Comparison of ENCODE assay signal across 34 cellular contexts in genomic region chr4:184657144-184657543, GRCh38.
"Had no signal": no experiment of that assay in that cellular context is flagged by ENCODE, and none has a peak within 500 bp of the region (broad histone marks: within the 10 kb centered on the region; RNA-seq: fewer than 3 reads in every experiment).

No MANE protein-coding gene starts in this region.

- H3K4me3 ChIP-seq: adrenal gland, body of pancreas, dorsolateral prefrontal cortex, right atrium auricular region, smooth muscle cell, uterus had no signal

- DNase-seq: activated CD4-positive, alpha-beta T cell treated with anti-CD3 and anti-CD28 coated beads for 48 hours; activated CD4-positive, alpha-beta T cell treated with anti-CD3 and anti-CD28 coated beads, Interleukin-2, amount 50 U/mL, for 48 hours; activated CD8-positive, alpha-beta memory T cell treated with anti-CD3 and anti-CD28 coated beads for 24 hours; activated effector memory CD4-positive, alpha-beta T cell treated with Interleukin-2 at 50 U/mL for 16 hours; activated naive CD4-positive, alpha-beta T cell treated with anti-CD3 and anti-CD28 coated beads for 36 hours; activated naive CD8-positive, alpha-beta T cell treated with anti-CD3 and anti-CD28 coated beads for 36 hours; adrenal gland; aorta; body of pancreas; dorsolateral prefrontal cortex; effector memory CD4-positive, alpha-beta T cell; head of caudate nucleus; hippocampal formation; kidney; left colon; midbrain; naive thymus-derived CD8-positive, alpha-beta T cell; occipital lobe; stimulated activated CD4-positive, alpha-beta T cell treated with anti-CD3 and anti-CD28 coated beads, Interleukin-1b, Interleukin-23, amount 100 ng/mL, for 48 hours; stimulated activated CD4-positive, alpha-beta T cell treated with anti-CD3 and anti-CD28 coated beads, Interleukin-4, amount 100 ng/mL, for 4 hours; stimulated activated CD8-positive, alpha-beta memory T cell treated with anti-CD3 and anti-CD28 coated beads, Interleukin-4, amount 100 ng/mL, for 48 hours; stimulated activated naive CD8-positive, alpha-beta T cell treated with anti-CD3 and anti-CD28 coated beads, Interleukin-15, amount 100 ng/mL, for 72 hours; substantia nigra; T-helper 9 cell; uterus; WERI-Rb-1 had no signal

- H3K4me1 Mint-ChIP-seq: activated naive CD8-positive, alpha-beta T cell treated with anti-CD3 and anti-CD28 coated beads for 36 hours had no signal

- H3K27me3 Mint-ChIP-seq: activated naive CD8-positive, alpha-beta T cell treated with anti-CD3 and anti-CD28 coated beads for 36 hours; memory B cell; naive thymus-derived CD8-positive, alpha-beta T cell; stimulated activated memory B cell treated with anti-CD40 and anti-IgM and Interleukin-4, amounts not matched to agents 10 μg/mL and 1 μg/mL and 100 μg/mL, for 72 hours; stimulated activated naive CD8-positive, alpha-beta T cell treated with anti-CD3 and anti-CD28 coated beads, Interleukin-15, amount 100 ng/mL, for 72 hours; type B pancreatic cell had no signal

- H3K27ac ChIP-seq: adrenal gland, body of pancreas, dorsolateral prefrontal cortex, right atrium auricular region, uterus, WERI-Rb-1 had no signal

- H3K36me3 ChIP-seq: adrenal gland, uterus had no signal

- H3K4me3 Mint-ChIP-seq: activated naive CD4-positive, alpha-beta T cell treated with anti-CD3 and anti-CD28 coated beads for 36 hours; activated naive CD8-positive, alpha-beta T cell treated with anti-CD3 and anti-CD28 coated beads for 36 hours; memory B cell; naive thymus-derived CD8-positive, alpha-beta T cell; neural crest cell; stimulated activated memory B cell treated with anti-CD40 and anti-IgM and Interleukin-4, amounts not matched to agents 10 μg/mL and 1 μg/mL and 100 μg/mL, for 72 hours; stimulated activated naive CD8-positive, alpha-beta T cell treated with anti-CD3 and anti-CD28 coated beads, Interleukin-15, amount 100 ng/mL, for 72 hours; type B pancreatic cell had no signal

- H3K27me3 ChIP-seq: adrenal gland, body of pancreas, dorsolateral prefrontal cortex, right atrium auricular region, uterus had no signal

- FAIRE-seq: colon, kidney had no signal

- H3K4me1 ChIP-seq: adrenal gland, body of pancreas, uterus had no signal

- ATAC-seq: activated CD4-positive, CD25-positive, alpha-beta regulatory T cell treated with anti-CD3 and anti-CD28 coated beads, Interleukin-2, amount 50 U/mL, for 24 hours; body of pancreas; left colon; naive thymus-derived CD8-positive, alpha-beta T cell; stimulated activated memory B cell treated with anti-CD40 and anti-IgM and Interleukin-4, amounts not matched to agents 10 μg/mL and 1 μg/mL and 100 μg/mL, for 72 hours; stimulated activated naive CD8-positive, alpha-beta T cell treated with anti-CD3 and anti-CD28 coated beads, Interleukin-15, amount 100 ng/mL, for 72 hours had no signal

- H3K4me2 ChIP-seq: smooth muscle cell had no signal

- H3K9me3 ChIP-seq: adrenal gland, body of pancreas, right atrium auricular region, uterus had no signal

- H3K9me3 Mint-ChIP-seq: activated naive CD4-positive, alpha-beta T cell treated with anti-CD3 and anti-CD28 coated beads for 36 hours; activated naive CD8-positive, alpha-beta T cell treated with anti-CD3 and anti-CD28 coated beads for 36 hours; memory B cell; naive thymus-derived CD8-positive, alpha-beta T cell; neural crest cell; stimulated activated memory B cell treated with anti-CD40 and anti-IgM and Interleukin-4, amounts not matched to agents 10 μg/mL and 1 μg/mL and 100 μg/mL, for 72 hours; stimulated activated naive CD8-positive, alpha-beta T cell treated with anti-CD3 and anti-CD28 coated beads, Interleukin-15, amount 100 ng/mL, for 72 hours; type B pancreatic cell had no signal

- H3K27ac Mint-ChIP-seq: activated naive CD4-positive, alpha-beta T cell treated with anti-CD3 and anti-CD28 coated beads for 36 hours; activated naive CD8-positive, alpha-beta T cell treated with anti-CD3 and anti-CD28 coated beads for 36 hours; memory B cell; stimulated activated memory B cell treated with anti-CD40 and anti-IgM and Interleukin-4, amounts not matched to agents 10 μg/mL and 1 μg/mL and 100 μg/mL, for 72 hours; stimulated activated naive CD8-positive, alpha-beta T cell treated with anti-CD3 and anti-CD28 coated beads, Interleukin-15, amount 100 ng/mL, for 72 hours; type B pancreatic cell had no signal
